Comparison of ENCODE assay signal across 8 cellular contexts in the genomic region with DNA sequence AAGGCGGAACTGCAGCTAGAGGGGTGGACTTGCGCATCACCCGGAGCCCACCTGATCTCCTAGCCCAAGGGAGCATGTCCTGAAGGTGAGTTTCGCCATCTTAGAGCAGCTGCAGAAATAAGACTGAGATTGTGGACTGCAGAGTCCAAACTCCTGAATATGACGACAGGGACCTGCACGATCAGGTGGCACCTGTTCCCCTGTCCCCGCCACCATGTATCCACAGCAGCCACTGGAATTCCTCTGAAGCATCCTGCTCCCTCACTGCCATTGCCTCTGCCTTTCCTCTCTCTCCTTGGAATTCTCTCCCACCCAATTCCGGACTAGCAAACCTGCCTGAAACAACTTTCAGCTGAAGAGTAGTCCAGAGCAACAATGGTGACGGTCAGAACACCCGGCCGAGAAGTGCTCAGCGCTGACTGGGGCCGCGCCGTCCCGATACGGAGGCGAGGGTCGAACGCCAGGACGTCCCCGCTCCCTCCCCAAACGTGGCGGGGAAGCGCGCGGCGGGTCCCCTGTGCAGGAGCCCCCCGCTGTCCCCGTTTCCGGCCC. TPM values are rescaled to one million over a fixed set of nuclear protein-coding genes. Genes with fewer than 3 reads are reported as not detected.
DNase-seq lines count a peak whose midpoint lies in the region; ATAC-seq, FAIRE-seq and TF ChIP-seq lines count a peak whose summit lies in the region.

No MANE protein-coding gene starts in this region.

- H3K9me1 ChIP-seq in keratinocyte (ENCODE audit: control insufficient read depth, extremely low read depth, insufficient read depth, low read length): no peaks in the 10 kb centered on the region

- H3K36me3 ChIP-seq in A673 (ENCODE audit: insufficient read depth, low read length, poor library complexity, severe bottlenecking) (no peaks in the 10 kb centered on the region), HEK293 (ENCODE audit: control insufficient read depth in 2 of 2, insufficient read depth in 1 of 2, low read length in 2 of 2) (peaks cover 3 to 22% of the 10 kb centered on the region in 2 experiments; a peak in 1 of 3 replicates), keratinocyte (ENCODE audit: control insufficient read depth in 2 of 2, extremely low read depth in 1 of 2, insufficient read depth in 2 of 2, low read length in 2 of 2) (no peaks in the 10 kb centered on the region), thymus (ENCODE audit: control insufficient read depth, insufficient read depth) (no peaks in the 10 kb centered on the region)

- peaks cover 5% of the 10 kb centered on the region for H3K9me3 Mint-ChIP-seq in activated T-cell treated with anti-CD3 and anti-CD28 coated beads, Interleukin-2, amount 50 U/mL, for 4 hours

- H3K4me2 ChIP-seq in keratinocyte (ENCODE audit: control insufficient read depth, extremely low read depth, insufficient read depth, low read depth, low read length): peak overlapping the region; percentile 97

- H3K4me3 ChIP-seq in A673 (ENCODE audit: low read depth, low read length, poor library complexity, severe bottlenecking) (peak overlapping the region; percentile 69), HEK293 (ENCODE audit: low read depth, low read length) (peak overlapping the region; percentile 79), keratinocyte (ENCODE audit: control insufficient read depth in 2 of 3, extremely low read depth in 1 of 3, insufficient read depth in 2 of 3, low read depth in 1 of 3, low read length in 3 of 3) (peak overlapping the region; percentile 85 to 96 (median 92)), thymus (ENCODE audit: low read length) (peak overlapping the region; percentile 90)

- FAIRE-seq in keratinocyte (lab: Jason Lieb, UNC): no peak

- H3K4me3 Mint-ChIP-seq in activated T-cell treated with anti-CD3 and anti-CD28 coated beads, Interleukin-2, amount 50 U/mL, for 4 hours: peak overlapping the region; percentile 99

- BruUV-seq in A673 (replicated peaks; lab: Mats Ljungman, UMichigan): no TSS peak

- H3K79me2 ChIP-seq in keratinocyte (ENCODE audit: control insufficient read depth, insufficient read depth, low read length): peaks cover 45% of the 10 kb centered on the region

- H3K36me3 Mint-ChIP-seq in activated T-cell treated with anti-CD3 and anti-CD28 coated beads, Interleukin-2, amount 50 U/mL, for 4 hours (ENCODE audit: insufficient read depth): peaks cover 10% of the 10 kb centered on the region

- no peak for TF ChIP-seq CTCF in A673 (conservative IDR thresholded peaks at IDR 0.05; ENCODE audit: low read depth, low read length)
- no peak for TF ChIP-seq CTCF in HEK293 (tag by site-specific recombination; IDR thresholded peaks at IDR 0.05)
- TF ChIP-seq CTCF in keratinocyte (optimal IDR thresholded peaks at IDR 0.05 in 1 of 3, IDR thresholded peaks at IDR 0.05 in 1 of 3, conservative IDR thresholded peaks at IDR 0.05 in 1 of 3; ENCODE audit: extremely low read depth in 1 of 3, insufficient read depth in 2 of 3, low read length in 3 of 3): no peak

- no peak for ATAC-seq in activated T-cell treated with anti-CD3 and anti-CD28 coated beads, Interleukin-2, amount 50 U/mL, for 4 hours
- ATAC-seq in HG03196 (IDR thresholded peaks at IDR 0.05; ENCODE audit: unreplicated experiment) (no peak), HG02840 (IDR thresholded peaks at IDR 0.05; ENCODE audit: low FRiP score, unreplicated experiment) (no peak)

- CTCF ChIA-PET in A673 (lab: Charles Lee) (no interaction called here), HEK293 (lab: Yijun Ruan, JAX) (no interaction called here)

- intact Hi-C loops in A673 (cut with micrococcal nuclease; ENCODE audit: unreplicated experiment): loop anchor here (5.0 kb wide), 1 partner anchor 474 kb away; no protein-coding TSS in a partner anchor

- peak overlapping the region; percentile 88 for H3K27ac ChIP-seq in A673 (ENCODE audit: low read depth, low read length, poor library complexity, severe bottlenecking)
- no peak overlapping the region; the same call in 1 of the 2 replicates for H3K27ac ChIP-seq in HEK293 (ENCODE audit: extremely low read depth, low read depth, low read length)
- H3K27ac ChIP-seq in keratinocyte (ENCODE audit: control insufficient read depth, insufficient read depth, low read length): peak overlapping the region; percentile 75
- no peak overlapping the region for H3K27ac ChIP-seq in thymus (ENCODE audit: low read depth)

- POLR2A ChIA-PET in A673 (lab: Charles Lee; ENCODE audit: low non-redundant PET) (interaction anchor here (0.7 kb wide), 1 partner anchor 145 kb away, joined by 3 read pairs; no protein-coding TSS in a partner anchor), HEK293 (lab: Yijun Ruan, JAX) (interaction anchor here (1.0 to 1.6 kb wide), 3 partner anchors 15 to 132 kb away, joined by 3 to 7 read pairs (median 3); partner anchors contain the start of gene DLL1)

- peaks cover 37% of the 10 kb centered on the region for H3K4me1 Mint-ChIP-seq in activated T-cell treated with anti-CD3 and anti-CD28 coated beads, Interleukin-2, amount 50 U/mL, for 4 hours (ENCODE audit: low read depth)

- peak overlapping the region; percentile 92 for H3K9ac ChIP-seq in keratinocyte (ENCODE audit: control insufficient read depth, extremely low read depth, insufficient read depth, low read length)

- H3K9me3 ChIP-seq in A673 (ENCODE audit: low read depth, low read length, poor library complexity, severe bottlenecking): no peaks in the 10 kb centered on the region
- H3K9me3 ChIP-seq in HEK293 (ENCODE audit: control insufficient read depth, insufficient read depth, low read depth, low read length): no peaks in the 10 kb centered on the region
- peaks cover 3% of the 10 kb centered on the region for H3K9me3 ChIP-seq in keratinocyte (ENCODE audit: control insufficient read depth, low read depth, low read length)
- no peaks in the 10 kb centered on the region for H3K9me3 ChIP-seq in thymus (ENCODE audit: control insufficient read depth)

- H3K4me1 ChIP-seq in A673 (ENCODE audit: insufficient read depth, low read length, poor library complexity, severe bottlenecking) (peaks cover 21% of the 10 kb centered on the region), HEK293 (ENCODE audit: control insufficient read depth, insufficient read depth, low read length) (0 out of 2 replicates have a peak, but pooled peaks cover 2% of the 10 kb centered on the region), keratinocyte (ENCODE audit: control insufficient read depth, extremely low read depth, insufficient read depth, low read length) (peaks cover 13% of the 10 kb centered on the region), thymus (ENCODE audit: control insufficient read depth, insufficient read depth, low read length) (peaks cover 13% of the 10 kb centered on the region)

- DNase-seq in A673 (ENCODE audit: low spot score) (no peak), keratinocyte (ENCODE audit: low read depth, low spot score) (no peak)
- DNase-seq in activated T-cell treated with anti-CD3 and anti-CD28 coated beads, Interleukin-2, amount 50 U/mL, for 4 hours: no peak
- no peak for DNase-seq in activated CD4-positive, alpha-beta T cell treated with anti-CD3 and anti-CD28 coated beads for 4 hours

- dilution Hi-C loops in keratinocyte (cut with MboI; ENCODE audit: extremely low pct_ligation_motif_present, low sequenced_read_pairs): no loop called here

- peaks cover 15% of the 10 kb centered on the region for H3K27me3 Mint-ChIP-seq in activated T-cell treated with anti-CD3 and anti-CD28 coated beads, Interleukin-2, amount 50 U/mL, for 4 hours (ENCODE audit: low read depth)

- no peaks in the 10 kb centered on the region for H4K20me1 ChIP-seq in keratinocyte (ENCODE audit: control insufficient read depth, extremely low read depth, insufficient read depth, low read length)

- H2AFZ ChIP-seq in keratinocyte (ENCODE audit: control insufficient read depth, low read length): peak overlapping the region; percentile 89

- no peaks in the 10 kb centered on the region for H3K27me3 ChIP-seq in A673 (replicated peaks; ENCODE audit: insufficient read depth, low read depth, low read length, poor library complexity)
- H3K27me3 ChIP-seq in keratinocyte (ENCODE audit: control insufficient read depth, extremely low read depth, insufficient read depth, low read length): no peaks in the 10 kb centered on the region
- H3K27me3 ChIP-seq in thymus (ENCODE audit: control insufficient read depth, insufficient read depth): no peaks in the 10 kb centered on the region

- 21% methylated on average over 31 of the region's 31 CpGs for WGBS in thymus

RNA-seq across cellular contexts. Expression of gene FAM120B, which starts 0.7 kb away (rescaled TPM):
- 30.3 and 31.6 TPM in 2 replicates for total RNA-seq in A673 (2021)
- total RNA-seq in activated T-cell treated with anti-CD3 and anti-CD28 coated beads, Interleukin-2, amount 50 U/mL, for 4 hours: 10 to 100 TPM; 13.8 to 14.3 (median 14.3) TPM
- polyA plus RNA-seq in keratinocyte (17.4 to 18.4 TPM (median 18.3 TPM) in 3 replicates), thymus (13.6 TPM)
- 31.0 TPM for polyA plus RNA-seq in keratinocyte (2011; ENCODE audit: low read depth)
- 11.2 and 16.1 TPM in 2 replicates for polyA plus RNA-seq in keratinocyte (2011; cell fraction: cytosol; rRNA removed)
- polyA plus RNA-seq in keratinocyte (2011; cell fraction: nucleus; rRNA removed): 30.5 and 38.0 TPM in 2 replicates
- polyA plus RNA-seq in keratinocyte (2012; ENCODE audit: low replicate concordance): 15.5 and 21.1 TPM in 2 replicates
- 34.0 to 46.8 TPM (median 38.6 TPM) in 3 replicates for polyA minus RNA-seq in keratinocyte
- polyA minus RNA-seq in keratinocyte (2011; cell fraction: cytosol; rRNA and poly(A)+ RNA removed): 13.6 TPM
- 18.7 and 51.9 TPM in 2 replicates for polyA minus RNA-seq in keratinocyte (2011; cell fraction: nucleus; rRNA and poly(A)+ RNA removed)

RNA-seq across cellular contexts. Expression of gene DLL1, which starts 15.0 kb away (rescaled TPM):
- 1.1 and 1.2 TPM in 2 replicates for total RNA-seq in A673 (2021)
- 1 to 10 TPM in 2 of 3 donors, under 1 TPM in 1; 0.18 to 1.4 (median 1.0) TPM for total RNA-seq in activated T-cell treated with anti-CD3 and anti-CD28 coated beads, Interleukin-2, amount 50 U/mL, for 4 hours
- polyA plus RNA-seq in keratinocyte: 6.5 to 14.2 TPM (median 8.2 TPM) in 3 replicates
- polyA plus RNA-seq in keratinocyte (2011; ENCODE audit: low read depth): 2.7 TPM
- polyA plus RNA-seq in keratinocyte (2011; cell fraction: cytosol; rRNA removed): 2.3 and 4.1 TPM in 2 replicates
- 30.2 and 36.7 TPM in 2 replicates for polyA plus RNA-seq in keratinocyte (2011; cell fraction: nucleus; rRNA removed)
- polyA plus RNA-seq in keratinocyte (2012; ENCODE audit: low replicate concordance): 2.3 and 15.9 TPM in 2 replicates
- polyA minus RNA-seq in keratinocyte: 4.0 to 23.8 TPM (median 5.8 TPM) in 3 replicates
- polyA minus RNA-seq in keratinocyte (2011; cell fraction: cytosol; rRNA and poly(A)+ RNA removed): 9.6 TPM
- 22.2 and 23.8 TPM in 2 replicates for polyA minus RNA-seq in keratinocyte (2011; cell fraction: nucleus; rRNA and poly(A)+ RNA removed)
- 5.7 TPM for polyA plus RNA-seq in thymus

Comparison
In these comparisons a context has a peak if more than half of its experiments do, and no peak if none do; other contexts are left out.
1. H3K27ac ChIP-seq: peak in A673 (single experiment) and keratinocyte (single experiment); none in HEK293 (single experiment) and thymus (single experiment).
2. Peak in every context shown above with its lines, with median percentiles within 50 percentile points of each other: H3K4me3 ChIP-seq.